8 cellular contexts compared by ENCODE assay signal in genomic region chr12:6201199-6201608, GRCh38. TPM values are rescaled to one million over a fixed set of nuclear protein-coding genes. Genes with fewer than 3 reads are reported as not detected.
A peak's percentile ranks its signal among the peaks of the same experiment; 100 is the strongest.
DNase-seq lines count a peak whose midpoint lies in the region; ATAC-seq lines count a peak whose summit lies in the region.

No MANE protein-coding gene starts in this region.

- no peak for ATAC-seq in activated T-cell treated with anti-CD3 and anti-CD28 coated beads, Interleukin-2, amount 50 U/mL, for 72 hours (replicated peaks in 1 of 2)
- peak; percentile 20 for ATAC-seq in stimulated activated memory B cell treated with anti-CD40 and anti-IgM and Interleukin-4, amounts not matched to agents 10 μg/mL and 1 μg/mL and 100 μg/mL, for 72 hours

- no peak overlapping the region for H3K27ac ChIP-seq in iPS-18a (ENCODE audit: low read length)

- H3K9ac ChIP-seq in iPS-18a (ENCODE audit: low read length), result peak overlapping the region; percentile 65

- H3K36me3 ChIP-seq in iPS-18a (ENCODE audit: control insufficient read depth, low read depth, low read length), result no peaks in the 10 kb centered on the region

- H3K36me3 Mint-ChIP-seq in activated T-cell treated with anti-CD3 and anti-CD28 coated beads, Interleukin-2, amount 50 U/mL, for 72 hours (ENCODE audit: insufficient read depth in 2 of 2), result no peaks in the 10 kb centered on the region
- H3K36me3 Mint-ChIP-seq in activated naive CD8-positive, alpha-beta T cell, result peaks cover 3% of the 10 kb centered on the region
- H3K36me3 Mint-ChIP-seq in stimulated activated memory B cell treated with anti-CD40 and anti-IgM and Interleukin-4, amounts not matched to agents 10 μg/mL and 1 μg/mL and 100 μg/mL, for 72 hours, result peaks cover 5% of the 10 kb centered on the region

- H3K4me3 Mint-ChIP-seq in activated T-cell treated with anti-CD3 and anti-CD28 coated beads, Interleukin-2, amount 50 U/mL, for 72 hours, result peak overlapping the region; percentile 57 to 72
- peak overlapping the region; percentile 79 for H3K4me3 Mint-ChIP-seq in activated naive CD8-positive, alpha-beta T cell
- peak overlapping the region; percentile 74 for H3K4me3 Mint-ChIP-seq in stimulated activated memory B cell treated with anti-CD40 and anti-IgM and Interleukin-4, amounts not matched to agents 10 μg/mL and 1 μg/mL and 100 μg/mL, for 72 hours

- no peaks in the 10 kb centered on the region for H3K9me3 ChIP-seq in iPS-18a (ENCODE audit: control insufficient read depth, low read depth, low read length)

- no peaks in the 10 kb centered on the region for H3K9me3 Mint-ChIP-seq in activated T-cell treated with anti-CD3 and anti-CD28 coated beads, Interleukin-2, amount 50 U/mL, for 72 hours
- no peaks in the 10 kb centered on the region for H3K9me3 Mint-ChIP-seq in activated naive CD8-positive, alpha-beta T cell (ENCODE audit: low read depth)
- no peaks in the 10 kb centered on the region for H3K9me3 Mint-ChIP-seq in stimulated activated memory B cell treated with anti-CD40 and anti-IgM and Interleukin-4, amounts not matched to agents 10 μg/mL and 1 μg/mL and 100 μg/mL, for 72 hours

- H3K27ac Mint-ChIP-seq in activated T-cell treated with anti-CD3 and anti-CD28 coated beads, Interleukin-2, amount 50 U/mL, for 72 hours, result no peak overlapping the region
- no peak overlapping the region for H3K27ac Mint-ChIP-seq in activated naive CD8-positive, alpha-beta T cell
- H3K27ac Mint-ChIP-seq in stimulated activated memory B cell treated with anti-CD40 and anti-IgM and Interleukin-4, amounts not matched to agents 10 μg/mL and 1 μg/mL and 100 μg/mL, for 72 hours, result peak overlapping the region; percentile 1

- peaks cover 53% of the 10 kb centered on the region for H3K27me3 Mint-ChIP-seq in activated T-cell treated with anti-CD3 and anti-CD28 coated beads, Interleukin-2, amount 50 U/mL, for 72 hours (ENCODE audit: low read depth)
- peaks cover 6% of the 10 kb centered on the region for H3K27me3 Mint-ChIP-seq in activated naive CD8-positive, alpha-beta T cell
- H3K27me3 Mint-ChIP-seq in stimulated activated memory B cell treated with anti-CD40 and anti-IgM and Interleukin-4, amounts not matched to agents 10 μg/mL and 1 μg/mL and 100 μg/mL, for 72 hours, result peaks cover 21% of the 10 kb centered on the region

- H3K4me1 Mint-ChIP-seq in activated T-cell treated with anti-CD3 and anti-CD28 coated beads, Interleukin-2, amount 50 U/mL, for 72 hours (ENCODE audit: low read depth), result peaks cover 22% of the 10 kb centered on the region
- H3K4me1 Mint-ChIP-seq in activated naive CD8-positive, alpha-beta T cell (ENCODE audit: low read depth), result peaks cover 35% of the 10 kb centered on the region
- peaks cover 49% of the 10 kb centered on the region for H3K4me1 Mint-ChIP-seq in stimulated activated memory B cell treated with anti-CD40 and anti-IgM and Interleukin-4, amounts not matched to agents 10 μg/mL and 1 μg/mL and 100 μg/mL, for 72 hours

- H3K4me1 ChIP-seq in iPS-18a (ENCODE audit: control insufficient read depth, low read depth, low read length), result peaks cover 51% of the 10 kb centered on the region

- DNase-seq in activated T-cell treated with anti-CD3 and anti-CD28 coated beads, Interleukin-2, amount 50 U/mL, for 72 hours, result no peak
- DNase-seq in activated T-cell treated with anti-CD3 and anti-CD28 coated beads, Interleukin-2, amount 50 U/mL, for 48 hours, result no peak
- DNase-seq in hepatic stellate cell (ENCODE audit: low spot score), result no peak
- DNase-seq in HUDEP-2 (lab: John Stamatoyannopoulos, UW; ENCODE audit: unreplicated experiment in 76 of 76), result no peak
- DNase-seq in cerebellar nuclear complex (lab: John Stamatoyannopoulos, UW), result no peak

- H3K4me3 ChIP-seq in iPS-18a (ENCODE audit: low read length), result peak overlapping the region; percentile 82

- peaks cover 36% of the 10 kb centered on the region for H3K27me3 ChIP-seq in iPS-18a (ENCODE audit: control insufficient read depth, insufficient read depth, low read length)

RNA-seq across cellular contexts. Expression of gene CD9, which starts 1.0 kb away (rescaled TPM):
- 1 to 10 TPM; 6.1 to 8.4 TPM for total RNA-seq in activated T-cell treated with anti-CD3 and anti-CD28 coated beads, Interleukin-2, amount 50 U/mL, for 72 hours
